Comparison of ENCODE assay signal across 14 cellular contexts in genomic region chr10:45354261-45354660, GRCh38. TPM values are rescaled to one million over a fixed set of nuclear protein-coding genes. Genes with fewer than 3 reads are reported as not detected.
DNase-seq lines count a peak whose midpoint lies in the region; ATAC-seq and TF ChIP-seq lines count a peak whose summit lies in the region.
"Had no signal": no experiment of that assay in that cellular context is flagged by ENCODE, and none has a peak within 500 bp of the region (broad histone marks: within the 10 kb centered on the region; RNA-seq: fewer than 3 reads in every experiment).

No MANE protein-coding gene starts in this region.

- H3K9ac ChIP-seq in Karpas-422 (ENCODE audit: low read length) = no peak overlapping the region
- no peak overlapping the region for H3K9ac ChIP-seq in colonic mucosa (ENCODE audit: low read depth in 2 of 2, low read length in 2 of 2)

- TF ChIP-seq CTCF in colonic mucosa (IDR thresholded peaks at IDR 0.05) = no peak

- ATAC-seq in GM18907 (IDR thresholded peaks at IDR 0.05; ENCODE audit: unreplicated experiment) (no peak), GM18502 (IDR thresholded peaks at IDR 0.05; ENCODE audit: poor library complexity, unreplicated experiment) (no peak)
- ATAC-seq: activated CD4-positive, CD25-positive, alpha-beta regulatory T cell treated with anti-CD3 and anti-CD28 coated beads, Interleukin-2, amount 50 U/mL, for 24 hours had no signal

- no peak overlapping the region for H3K4me2 ChIP-seq in Karpas-422 (ENCODE audit: low read depth, low read length, poor library complexity, severe bottlenecking)

- H3K36me3 ChIP-seq in Karpas-422 (ENCODE audit: insufficient read depth, low read length) (peaks cover 6% of the 10 kb centered on the region; the same call in 1 of the 2 replicates), colonic mucosa (no peaks in the 10 kb centered on the region)

- no peaks in the 10 kb centered on the region for H3K27me3 ChIP-seq in Karpas-422 (ENCODE audit: low read length)
- H3K27me3 ChIP-seq in colonic mucosa = no peaks in the 10 kb centered on the region

- H3K4me3 ChIP-seq in Karpas-422 (ENCODE audit: low read length) (no peak overlapping the region), colonic mucosa (no peak overlapping the region)

- H4K20me1 ChIP-seq in Karpas-422 (ENCODE audit: insufficient read depth, low read depth, low read length) = no peaks in the 10 kb centered on the region

- no peak overlapping the region for H2AFZ ChIP-seq in Karpas-422 (ENCODE audit: low read length)

- H3K4me1 ChIP-seq in Karpas-422 (ENCODE audit: low read length) = peaks cover 22% of the 10 kb centered on the region
- no peaks in the 10 kb centered on the region for H3K4me1 ChIP-seq in colonic mucosa

- intact Hi-C loops in colonic mucosa (cut with DNase I) (no loop called here), posterior vena cava (cut with DNase I) (no loop called here)

- H3K27ac ChIP-seq in Karpas-422 (ENCODE audit: low read length) = no peak overlapping the region
- H3K27ac ChIP-seq in colonic mucosa = no peak overlapping the region
- H3K27ac ChIP-seq: epithelial cell of prostate had no signal

- H3K9me2 ChIP-seq in Karpas-422 (replicated peaks; ENCODE audit: insufficient read depth, low read length) = no peaks in the 10 kb centered on the region; the same call in 1 of the 2 replicates

- H3K9me3 ChIP-seq in Karpas-422 (ENCODE audit: low read length) = no peaks in the 10 kb centered on the region
- H3K9me3 ChIP-seq in colonic mucosa = no peaks in the 10 kb centered on the region

- DNase-seq in EH (ENCODE audit: low read depth) (peak; percentile 42), Karpas-422 (peak; percentile 29), colonic mucosa (peak; percentile 34), posterior vena cava (ENCODE audit: low spot score) (peak; percentile 83), T-helper 1 cell (no peak), DMS153 (lab: John Stamatoyannopoulos, UW) (no peak)
- DNase-seq: NCI-H1092 treated with DMSO at 0.1 percent for 48 hours, SHP77 treated with DMSO at 0.1 percent for 48 hours had no signal

- H3K79me2 ChIP-seq in Karpas-422 (ENCODE audit: low read length) = peaks cover 12% of the 10 kb centered on the region

RNA-seq across cellular contexts. Expression of gene ALOX5, which starts 19.8 kb away (rescaled TPM):
- 480 and 661 TPM in 2 replicates for total RNA-seq in Karpas-422 (2014; rRNA removed; shearing (Covaris generic); ENCODE audit: low replicate concordance)
- total RNA-seq in colonic mucosa = 1 to 10 TPM; 6.2 to 6.4 TPM
- 10 to 100 TPM; 20.1 to 46.5 TPM for total RNA-seq in posterior vena cava
- total RNA-seq: NCI-H460 had no signal

RNA-seq across cellular contexts. Expression of gene OR13A1, which starts 38.9 kb away (rescaled TPM):
- 3.2 and 9.7 TPM in 2 replicates for total RNA-seq in Karpas-422 (2014; rRNA removed; shearing (Covaris generic); ENCODE audit: low replicate concordance)
- total RNA-seq in colonic mucosa = not detected
- total RNA-seq in posterior vena cava = not detected
- total RNA-seq: bronchial epithelial cell, NCI-H460 had no signal

Comparison
In these comparisons a context has a peak if more than half of its experiments do, and no peak if none do; other contexts are left out.
1. DNase-seq: peak in EH (single experiment), Karpas-422 (single experiment), colonic mucosa (single experiment) and posterior vena cava (single experiment); none in T-helper 1 cell (0 of 5) and DMS153 (single experiment).
2. RNA of gene ALOX5, which starts 19.8 kb away (total RNA-seq): 480 to 661 TPM in Karpas-422; 20.1 to 46.5 TPM in posterior vena cava and 6.2 to 6.4 TPM in colonic mucosa; every median in the first group is over 10 times any median in the second.